ENCODE assay signal across 14 cellular contexts in genomic region chr5:33322632-33323031, GRCh38.
DNase-seq lines count a peak whose midpoint lies in the region; ATAC-seq, FAIRE-seq and TF ChIP-seq lines count a peak whose summit lies in the region.
"Had no signal": no experiment of that assay in that cellular context is flagged by ENCODE, and none has a peak within 500 bp of the region (broad histone marks: within the 10 kb centered on the region; RNA-seq: fewer than 3 reads in every experiment).

No MANE protein-coding gene starts in this region.

- CTCF ChIA-PET in OCI-LY7 (lab: Charles Lee; ENCODE audit: unreplicated experiment), result no interaction called here
- CTCF ChIA-PET in HepG2 (lab: Yijun Ruan, JAX; ENCODE audit: low intra/inter-chr PET ratio, low total read pairs), result no interaction called here

- H3K27me3 ChIP-seq in muscle layer of colon (ENCODE audit: control insufficient read depth in 1 of 2, insufficient read depth in 2 of 2, low read length in 2 of 2) (no peaks in the 10 kb centered on the region), uterus (no peaks in the 10 kb centered on the region), HepG2 (ENCODE audit: control insufficient read depth in 1 of 2, insufficient read depth in 2 of 2, low read length in 2 of 2) (no peaks in the 10 kb centered on the region)
- H3K27me3 ChIP-seq: BE2C had no signal

- H3K4me2 ChIP-seq in OCI-LY7 (ENCODE audit: low read length), result peak overlapping the region; percentile 18; the same call in 1 of the 2 replicates
- no peak overlapping the region for H3K4me2 ChIP-seq in HepG2 (ENCODE audit: low read depth, low read length)

- H3K4me1 ChIP-seq in OCI-LY7 (ENCODE audit: insufficient read depth, low read length, poor library complexity, severe bottlenecking) (peaks cover 58% of the 10 kb centered on the region), muscle layer of colon (ENCODE audit: insufficient read depth, low read length) (peaks cover 57% of the 10 kb centered on the region), uterus (peaks cover 0 to 9% of the 10 kb centered on the region in 2 donors), HepG2 (ENCODE audit: insufficient read depth, low read length) (no peaks in the 10 kb centered on the region)
- H3K4me1 ChIP-seq: BE2C had no signal

- no peak overlapping the region for H3K9ac ChIP-seq in muscle layer of colon (ENCODE audit: low read length)
- H3K9ac ChIP-seq in HepG2 (ENCODE audit: insufficient read depth, low read depth, low read length), result no peak overlapping the region

- H3K9me3 ChIP-seq in OCI-LY7 (ENCODE audit: low read length) (peaks cover 4% of the 10 kb centered on the region; the same call in 1 of the 2 replicates), muscle layer of colon (ENCODE audit: low read length) (no peaks in the 10 kb centered on the region), uterus (no peaks in the 10 kb centered on the region), HepG2 (ENCODE audit: low read length) (no peaks in the 10 kb centered on the region)
- H3K9me3 ChIP-seq: BE2C had no signal

- no peak for TF ChIP-seq CTCF in OCI-LY7 (conservative IDR thresholded peaks at IDR 0.05; ENCODE audit: low read length)
- no peak for TF ChIP-seq CTCF in uterus (IDR thresholded peaks at IDR 0.05)
- TF ChIP-seq CTCF in HepG2 (CRISPR knock-in tag; IDR thresholded peaks at IDR 0.05), result no peak

- in situ Hi-C loops in HepG2 (cut with HindIII; ENCODE audit: extremely low pct_ligation_motif_present, low pct_unique_long_range_greater_than_20kb), result no loop called here

- H3K27ac ChIP-seq in OCI-LY7 (ENCODE audit: low read depth, low read length, poor library complexity, severe bottlenecking) (no peak overlapping the region), muscle layer of colon (ENCODE audit: low read depth, low read length) (peak overlapping the region; percentile 30), uterus (peak overlapping the region; percentile 51 to 73), HepG2 (ENCODE audit: extremely low read length, insufficient read depth, low read length) (no peak overlapping the region)

- no peak overlapping the region for H3K4me3 ChIP-seq in OCI-LY7 (ENCODE audit: low read depth, low read length, poor library complexity, severe bottlenecking)
- H3K4me3 ChIP-seq in muscle layer of colon (ENCODE audit: low read depth in 1 of 2, low read length in 2 of 2), result no peak overlapping the region
- H3K4me3 ChIP-seq in uterus, result no peak overlapping the region
- H3K4me3 ChIP-seq in HepG2 (replicated peaks in 1 of 3; ENCODE audit: insufficient read depth in 1 of 3, low read depth in 2 of 3, low read length in 3 of 3), result no peak overlapping the region

- TF ChIP-seq EP300 in HepG2 (IDR thresholded peaks at IDR 0.05; ENCODE audit: low read depth in 2 of 2, low read length in 2 of 2) (no peak), HepG2 (CRISPR knock-in tag; IDR thresholded peaks at IDR 0.05; ENCODE audit: borderline replicate concordance) (no peak)

- no peaks in the 10 kb centered on the region for H3K9me2 ChIP-seq in OCI-LY7 (ENCODE audit: insufficient read depth, low read length)

- peak overlapping the region; percentile 84; the same call in 1 of the 2 replicates for H2AFZ ChIP-seq in OCI-LY7 (ENCODE audit: low read length)
- H2AFZ ChIP-seq in HepG2 (ENCODE audit: low read length), result no peak overlapping the region

- BruUV-seq in OCI-LY7 (replicated peaks; lab: Mats Ljungman, UMichigan), result no TSS peak
- BruUV-seq in HepG2 (replicated peaks; lab: Mats Ljungman, UMichigan), result no TSS peak

- POLR2A ChIA-PET in OCI-LY7 (lab: Charles Lee), result interaction anchor here (1.3 kb wide), 1 partner anchor 8 kb away, joined by 3 read pairs; no protein-coding TSS in a partner anchor
- POLR2A ChIA-PET in HepG2 (lab: Yijun Ruan, JAX), result no interaction called here

- ATAC-seq in HepG2, result no peak

- TF ChIP-seq POLR2A in uterus (IDR thresholded peaks at IDR 0.05) (no peak), HepG2 (IDR thresholded peaks at IDR 0.05; ENCODE audit: insufficient read depth in 1 of 2, low read depth in 2 of 2, low read length in 2 of 2) (no peak)

- no peak for TF ChIP-seq RAD21 in HepG2 (CRISPR knock-in tag; IDR thresholded peaks at IDR 0.05)

- no peaks in the 10 kb centered on the region for H3K36me3 ChIP-seq in OCI-LY7 (ENCODE audit: insufficient read depth, low read length)
- H3K36me3 ChIP-seq in muscle layer of colon (ENCODE audit: insufficient read depth, low read length), result no peaks in the 10 kb centered on the region
- H3K36me3 ChIP-seq in uterus, result no peaks in the 10 kb centered on the region
- no peaks in the 10 kb centered on the region for H3K36me3 ChIP-seq in HepG2 (replicated peaks in 1 of 2; ENCODE audit: control insufficient read depth in 1 of 2, insufficient read depth in 2 of 2, low read length in 2 of 2)
- H3K36me3 ChIP-seq: BE2C had no signal

- WGBS in HepG2 (ENCODE audit: low lambda C conversion rate), result 4% methylated on average over 4 of the region's 4 CpGs

- H4K20me1 ChIP-seq in OCI-LY7 (ENCODE audit: insufficient read depth, low read length), result no peaks in the 10 kb centered on the region
- no peaks in the 10 kb centered on the region for H4K20me1 ChIP-seq in HepG2 (ENCODE audit: insufficient read depth, low read length)

- intact Hi-C loops in OCI-LY7 (cut with micrococcal nuclease; ENCODE audit: unreplicated experiment) (no loop called here), uterus (cut with DNase I; ENCODE audit: low total_unique reads) (no loop called here), HepG2 (cut with micrococcal nuclease; ENCODE audit: unreplicated experiment) (no loop called here)

- FAIRE-seq in HepG2 (lab: Jason Lieb, UNC), result no peak

- DNase-seq in OCI-LY7 (ENCODE audit: low spot score), result no peak
- DNase-seq in fibroblast of peridontal ligament (ENCODE audit: extremely low read depth), result peak; percentile 89
- no peak for DNase-seq in uterus
- DNase-seq in HepG2 (ENCODE audit: low spot score), result no peak
- DNase-seq in NCI-H524 treated with DMSO at 0.1 percent for 48 hours (lab: John Stamatoyannopoulos, UW), result no peak
- DNase-seq in anterior cingulate cortex (lab: John Stamatoyannopoulos, UW), result no peak
- DNase-seq: BE2C; Calu3; CD4-positive, alpha-beta T cell; DMS53; H7; NCI-H1105 treated with DMSO at 0.1 percent for 48 hours; NCI-H187 treated with DMSO at 0.1 percent for 48 hours had no signal

- H3K79me2 ChIP-seq in OCI-LY7 (ENCODE audit: insufficient read depth, low read depth, low read length) (no peaks in the 10 kb centered on the region), HepG2 (ENCODE audit: insufficient read depth, low read length) (no peaks in the 10 kb centered on the region)

TF ChIP-seq in HepG2, 621 proteins besides CTCF, POLR2A, EP300 and RAD21:
- TF ChIP-seq ZFP91 (CRISPR knock-in tag; IDR thresholded peaks at IDR 0.05; ENCODE audit: borderline replicate concordance), result no peak

Comparison
In these comparisons a context has a peak if more than half of its experiments do, and no peak if none do; other contexts are left out.
1. H3K27ac ChIP-seq: peak in muscle layer of colon (single experiment) and uterus (2 of 2); none in OCI-LY7 (single experiment) and HepG2 (single experiment).